ENCODE assay signal across 1 cellular context in the genomic region with DNA sequence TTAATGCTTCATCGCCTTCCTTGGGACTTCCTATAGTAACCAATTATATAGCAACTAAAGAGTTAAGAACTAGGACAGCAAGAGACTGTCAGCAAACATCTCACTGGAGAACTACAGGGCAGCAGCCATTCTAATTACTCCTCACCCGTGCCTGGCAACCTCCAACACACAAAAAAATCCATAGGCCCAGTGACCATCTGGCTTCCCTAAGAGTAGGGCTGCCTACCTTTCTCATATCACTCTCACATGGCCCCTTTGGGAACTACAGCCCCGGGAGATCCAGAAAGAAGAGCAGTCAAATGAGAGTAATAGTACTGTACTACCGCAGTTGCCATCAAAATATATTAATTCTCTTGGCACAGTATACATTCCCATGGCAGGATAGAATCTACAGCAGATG.
TF ChIP-seq lines count a peak whose summit lies in the region.

No MANE protein-coding gene starts in this region.

TF ChIP-seq in K562, 482 proteins besides CTCF, POLR2A, EP300 and RAD21:
- TF ChIP-seq, protein P1, sequence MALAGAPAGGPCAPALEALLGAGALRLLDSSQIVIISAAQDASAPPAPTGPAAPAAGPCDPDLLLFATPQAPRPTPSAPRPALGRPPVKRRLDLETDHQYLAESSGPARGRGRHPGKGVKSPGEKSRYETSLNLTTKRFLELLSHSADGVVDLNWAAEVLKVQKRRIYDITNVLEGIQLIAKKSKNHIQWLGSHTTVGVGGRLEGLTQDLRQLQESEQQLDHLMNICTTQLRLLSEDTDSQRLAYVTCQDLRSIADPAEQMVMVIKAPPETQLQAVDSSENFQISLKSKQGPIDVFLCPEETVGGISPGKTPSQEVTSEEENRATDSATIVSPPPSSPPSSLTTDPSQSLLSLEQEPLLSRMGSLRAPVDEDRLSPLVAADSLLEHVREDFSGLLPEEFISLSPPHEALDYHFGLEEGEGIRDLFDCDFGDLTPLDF (CRISPR knock-in tag; IDR thresholded peaks at IDR 0.05), result 0 out of 2 replicates have a peak, but pooled peaks have one; percentile 16
- TF ChIP-seq, protein P2, sequence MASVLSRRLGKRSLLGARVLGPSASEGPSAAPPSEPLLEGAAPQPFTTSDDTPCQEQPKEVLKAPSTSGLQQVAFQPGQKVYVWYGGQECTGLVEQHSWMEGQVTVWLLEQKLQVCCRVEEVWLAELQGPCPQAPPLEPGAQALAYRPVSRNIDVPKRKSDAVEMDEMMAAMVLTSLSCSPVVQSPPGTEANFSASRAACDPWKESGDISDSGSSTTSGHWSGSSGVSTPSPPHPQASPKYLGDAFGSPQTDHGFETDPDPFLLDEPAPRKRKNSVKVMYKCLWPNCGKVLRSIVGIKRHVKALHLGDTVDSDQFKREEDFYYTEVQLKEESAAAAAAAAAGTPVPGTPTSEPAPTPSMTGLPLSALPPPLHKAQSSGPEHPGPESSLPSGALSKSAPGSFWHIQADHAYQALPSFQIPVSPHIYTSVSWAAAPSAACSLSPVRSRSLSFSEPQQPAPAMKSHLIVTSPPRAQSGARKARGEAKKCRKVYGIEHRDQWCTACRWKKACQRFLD (CRISPR knock-in tag; IDR thresholded peaks at IDR 0.05), result no peak
